8 cellular contexts compared by ENCODE assay signal in the genomic region with DNA sequence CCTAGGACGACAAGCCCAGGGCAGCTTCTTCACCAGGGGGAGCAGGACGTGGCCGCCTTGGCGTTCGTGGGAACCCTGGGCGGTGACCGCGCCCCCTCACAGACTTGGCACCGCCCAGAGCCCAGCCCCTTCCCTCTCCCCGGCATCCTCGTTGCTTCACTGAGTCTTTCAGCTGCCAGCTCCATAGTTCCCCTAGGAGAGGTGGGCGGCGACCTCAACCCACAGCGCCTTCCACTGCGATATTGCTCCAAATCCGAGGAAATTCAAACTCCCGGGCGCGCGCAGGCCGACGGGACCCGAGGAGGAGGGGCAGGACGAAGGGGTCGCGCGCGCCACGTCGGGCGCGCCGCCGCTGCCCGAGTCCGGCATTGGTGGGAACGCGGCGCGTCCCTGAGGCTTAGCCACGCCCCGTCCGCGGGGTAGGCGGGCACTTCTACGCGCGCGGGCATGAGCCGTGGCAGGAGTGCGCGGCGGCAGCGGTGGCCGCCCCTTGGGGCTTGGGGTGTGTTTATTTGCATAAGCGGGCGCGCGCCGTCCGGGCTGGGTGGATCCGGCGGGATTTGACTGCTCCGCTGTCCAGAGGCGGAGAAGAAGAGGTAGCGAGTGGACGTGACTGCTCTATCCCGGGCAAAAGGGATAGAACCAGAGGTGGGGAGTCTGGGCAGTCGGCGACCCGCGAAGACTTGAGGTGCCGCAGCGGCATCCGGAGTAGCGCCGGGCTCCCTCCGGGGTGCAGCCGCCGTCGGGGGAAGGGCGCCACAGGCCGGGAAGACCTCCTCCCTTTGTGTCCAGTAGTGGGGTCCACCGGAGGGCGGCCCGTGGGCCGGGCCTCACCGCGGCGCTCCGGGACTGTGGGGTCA. TPM values are rescaled to one million over a fixed set of nuclear protein-coding genes. Genes with fewer than 3 reads are reported as not detected.
DNase-seq lines count a peak whose midpoint lies in the region; ATAC-seq and TF ChIP-seq lines count a peak whose summit lies in the region.

Gene APAF1, plus strand, starts transcription at position 579 of the 860 bp plus-strand sequence. CDS start 3,070 bp downstream, outside the sequence.
Gene IKBIP, minus strand, starts transcription at position 77 of the 860 bp plus-strand sequence. CDS start 87 bp downstream, outside the sequence.

- no TSS peak for BruUV-seq in PC-9 (replicated peaks; lab: Mats Ljungman, UMichigan)

- peak; percentile 96 for DNase-seq in DMS53 treated with DMSO at 0.1 percent for 48 hours (lab: John Stamatoyannopoulos, UW; ENCODE audit: unreplicated experiment)
- peak; percentile 98 for DNase-seq in KBM-7
- DNase-seq in PC-9: peak; percentile 84 to 98
- DNase-seq in activated T-cell treated with anti-CD3 and anti-CD28 coated beads, Interleukin-2, amount 50 U/mL, for 1 hour: peak; percentile 99
- peak; percentile 96 to 98 for DNase-seq in erythroblast (lab: John Stamatoyannopoulos, UW)
- peak; percentile 91 for DNase-seq in stimulated activated CD8-positive, alpha-beta memory T cell treated with anti-CD3 and anti-CD28 coated beads, Interleukin-4, amount 100 ng/mL, for 4 hours (ENCODE audit: low read depth in 2 of 2, low spot score in 1 of 2)

- CTCF ChIA-PET in PC-9 (lab: Charles Lee): interaction anchor here (1.1 kb wide), 1 partner anchor 52 kb away, joined by 4 read pairs; the partner anchor contains the start of gene SLC25A3

- H3K36me3 ChIP-seq in PC-9 (ENCODE audit: low read depth) (no peaks in the 10 kb centered on the region), mucosa of rectum (ENCODE audit: control insufficient read depth in 2 of 2, insufficient read depth in 2 of 2, low read length in 2 of 2) (peaks cover 14 to 17% of the 10 kb centered on the region in 2 donors)

- in situ Hi-C loops in KBM-7 (cut with MboI; ENCODE audit: low pct_unique_long_range_greater_than_20kb, low sequenced_read_pairs): no loop called here

- H3K9me2 ChIP-seq in PC-9 (ENCODE audit: insufficient read depth): no peaks in the 10 kb centered on the region

- H3K9me3 ChIP-seq in PC-9 (ENCODE audit: insufficient read depth, low read depth) (no peaks in the 10 kb centered on the region), mucosa of rectum (ENCODE audit: control insufficient read depth in 2 of 2, low read length in 2 of 2) (no peaks in the 10 kb centered on the region)

- no peaks in the 10 kb centered on the region for H4K20me1 ChIP-seq in PC-9 (ENCODE audit: insufficient read depth)

- H3F3A ChIP-seq in PC-9 (ENCODE audit: insufficient read depth, low read depth): peaks cover 3% of the 10 kb centered on the region; the same call in 1 of the 2 replicates

- peak; percentile 89 for ATAC-seq in GM21723 (IDR thresholded peaks at IDR 0.05; ENCODE audit: unreplicated experiment)

- peaks cover 7% of the 10 kb centered on the region; the same call in 1 of the 2 replicates for H3K4me1 ChIP-seq in PC-9 (replicated peaks; ENCODE audit: insufficient read depth)
- peaks cover 6% of the 10 kb centered on the region in 2 donors for H3K4me1 ChIP-seq in mucosa of rectum (ENCODE audit: control insufficient read depth in 2 of 2, insufficient read depth in 2 of 2, low read length in 2 of 2)

- peak within 1 kb of the TSS; percentile 90 to 94 for H3K9ac ChIP-seq in mucosa of rectum (ENCODE audit: low read depth in 1 of 2, low read length in 2 of 2)

- H3K27ac ChIP-seq in PC-9 (peak within 1 kb of the TSS; percentile 29), mucosa of rectum (ENCODE audit: low read depth in 2 of 2, low read length in 2 of 2) (peak within 1 kb of the TSS; percentile 93 to 94)

- H3K4me3 ChIP-seq in PC-9: peak within 1 kb of the TSS; percentile 85
- peak within 1 kb of the TSS; percentile 91 to 93 for H3K4me3 ChIP-seq in mucosa of rectum (ENCODE audit: low read length in 2 of 2)

- peak; percentile 68 for TF ChIP-seq POLR2A in erythroblast (IDR thresholded peaks at IDR 0.05; ENCODE audit: low read length)

- POLR2A ChIA-PET in PC-9 (lab: Charles Lee; ENCODE audit: unreplicated experiment): interaction anchor here (0.6 to 1.0 kb wide), 2 partner anchors 30 to 52 kb away, joined by 3 to 9 read pairs; no protein-coding TSS in a partner anchor

- H3K27me3 ChIP-seq in PC-9 (ENCODE audit: insufficient read depth, low read depth) (no peaks in the 10 kb centered on the region), mucosa of rectum (ENCODE audit: control insufficient read depth in 2 of 2, insufficient read depth in 2 of 2, low read length in 2 of 2) (no peaks in the 10 kb centered on the region)

- no peak for TF ChIP-seq CTCF in PC-9 (conservative IDR thresholded peaks at IDR 0.05)

- peak within 1 kb of the TSS; percentile 94 for H2AFZ ChIP-seq in PC-9

- intact Hi-C loops in PC-9 (cut with micrococcal nuclease; ENCODE audit: unreplicated experiment): loop anchor here (1.0 to 2.0 kb wide), 3 partner anchors 52 to 220 kb away; partner anchors contain the start of gene SLC25A3

- H3K79me2 ChIP-seq in PC-9 (ENCODE audit: low read depth): 0 out of 2 replicates have a peak, but pooled peaks cover 6% of the 10 kb centered on the region

- peak within 1 kb of the TSS; percentile 86 for H3K4me2 ChIP-seq in PC-9

RNA-seq across cellular contexts. Expression of gene APAF1, which starts in this region (rescaled TPM):
- 12.8 and 19.1 TPM in 2 replicates for total RNA-seq in PC-9 (2021)

RNA-seq across cellular contexts. Expression of gene IKBIP, which starts in this region (rescaled TPM):
- 6.6 and 7.2 TPM in 2 replicates for total RNA-seq in PC-9 (2021)

Comparison
In these comparisons a context has a peak if more than half of its experiments do, and no peak if none do; other contexts are left out.
1. Peak in every context shown above with its lines: DNase-seq, ATAC-seq, H3K4me3 ChIP-seq and H3K27ac ChIP-seq.